Comparison of ENCODE assay signal across 10 cellular contexts in the genomic region with DNA sequence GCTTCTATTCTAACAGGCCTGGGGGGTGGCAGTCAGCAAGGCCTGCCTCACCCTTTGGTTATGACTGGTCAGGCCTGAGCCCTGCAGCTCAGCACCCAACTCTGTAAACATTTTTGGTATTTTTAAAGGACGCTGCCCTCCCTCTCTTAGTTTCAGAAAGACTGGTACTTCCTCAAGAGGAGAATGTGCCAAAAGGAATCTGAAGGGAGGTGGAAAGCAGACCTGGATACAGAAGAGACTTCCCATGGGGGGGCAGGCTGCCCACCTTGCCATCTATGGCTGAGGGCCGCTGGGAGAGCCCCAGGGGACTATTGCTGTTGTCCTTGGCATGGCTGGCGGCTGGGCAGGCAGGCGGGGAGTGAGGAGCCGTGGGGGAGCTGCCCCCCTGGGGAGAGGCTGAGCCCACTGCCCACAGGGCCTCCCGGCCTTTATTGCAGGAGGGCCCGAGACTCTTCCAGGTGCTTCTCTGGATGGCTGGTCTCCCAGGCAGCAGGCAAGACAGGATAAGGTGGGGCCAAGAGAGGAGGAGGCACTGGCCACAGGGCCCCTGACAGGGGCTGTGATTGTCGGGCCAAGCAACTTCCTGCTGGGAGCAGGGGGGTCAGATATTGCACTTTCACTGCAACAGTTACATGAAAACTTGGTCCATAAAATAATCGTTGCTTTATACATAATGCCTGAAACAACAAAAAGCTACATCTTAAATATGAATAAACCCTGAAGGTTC. TPM values are rescaled to one million over a fixed set of nuclear protein-coding genes. Genes with fewer than 3 reads are reported as not detected.
A peak's percentile ranks its signal among the peaks of the same experiment; 100 is the strongest.
DNase-seq lines count a peak whose midpoint lies in the region; ATAC-seq and TF ChIP-seq lines count a peak whose summit lies in the region.
"Had no signal": no experiment of that assay in that cellular context is flagged by ENCODE, and none has a peak within 500 bp of the region (broad histone marks: within the 10 kb centered on the region; RNA-seq: fewer than 3 reads in every experiment).

No MANE protein-coding gene starts in this region.

- H3K4me3 Mint-ChIP-seq in T-helper 2 cell treated with Interferon-gamma antibody and Interleukin-4, amounts not matched to agents 5 μg/mL and 100 μg/mL, for 36 hours: peak overlapping the region; percentile 18
- peak overlapping the region; percentile 42 for H3K4me3 Mint-ChIP-seq in activated naive CD8-positive, alpha-beta T cell

- H3K9me3 ChIP-seq in liver (ENCODE audit: control insufficient read depth in 4 of 4, low read length in 3 of 4): no peaks in the 10 kb centered on the region
- H3K9me3 ChIP-seq: A549 had no signal

- H3K27ac ChIP-seq in liver (ENCODE audit: low read depth in 1 of 2, low read length in 2 of 2) (peak overlapping the region; percentile 68 to 79), substantia nigra (ENCODE audit: low read depth, low read length, poor library complexity, severe bottlenecking) (peak overlapping the region; percentile 64)

- H3K27me3 ChIP-seq in liver (ENCODE audit: control insufficient read depth in 4 of 4, insufficient read depth in 4 of 4, low read length in 3 of 4): no peaks in the 10 kb centered on the region

- H3K4me3 ChIP-seq in liver (ENCODE audit: low read depth in 1 of 3, low read length in 3 of 3): no peak overlapping the region
- H3K4me3 ChIP-seq: A549 had no signal

- TF ChIP-seq RAD21 in liver (IDR thresholded peaks at IDR 0.05): no peak

- peaks cover 11 to 38% (median 14%) of the 10 kb centered on the region in 4 donors for H3K36me3 ChIP-seq in liver (ENCODE audit: control insufficient read depth in 4 of 4, insufficient read depth in 3 of 4, low read depth in 1 of 4, low read length in 3 of 4)

- peak overlapping the region; percentile 22 for H3K27ac Mint-ChIP-seq in T-helper 2 cell treated with Interferon-gamma antibody and Interleukin-4, amounts not matched to agents 5 μg/mL and 100 μg/mL, for 36 hours
- H3K27ac Mint-ChIP-seq in activated naive CD8-positive, alpha-beta T cell: peak overlapping the region; percentile 66

- WGBS in liver: 59% methylated on average over 9 of the region's 9 CpGs

- TF ChIP-seq CTCF in liver (IDR thresholded peaks at IDR 0.05; ENCODE audit: low read depth, low read length, missing input control): no peak

- no peaks in the 10 kb centered on the region for H3K9me3 Mint-ChIP-seq in T-helper 2 cell treated with Interferon-gamma antibody and Interleukin-4, amounts not matched to agents 5 μg/mL and 100 μg/mL, for 36 hours
- no peaks in the 10 kb centered on the region for H3K9me3 Mint-ChIP-seq in activated naive CD8-positive, alpha-beta T cell (ENCODE audit: low read depth)

- no peak for ATAC-seq in HG02840 (IDR thresholded peaks at IDR 0.05; ENCODE audit: low FRiP score, unreplicated experiment)
- ATAC-seq: A549 had no signal

- H3K4me1 Mint-ChIP-seq in T-helper 2 cell treated with Interferon-gamma antibody and Interleukin-4, amounts not matched to agents 5 μg/mL and 100 μg/mL, for 36 hours (ENCODE audit: low read depth): peaks cover 24% of the 10 kb centered on the region
- peaks cover 35% of the 10 kb centered on the region for H3K4me1 Mint-ChIP-seq in activated naive CD8-positive, alpha-beta T cell (ENCODE audit: low read depth)

- H3K4me1 ChIP-seq in liver (ENCODE audit: control insufficient read depth in 4 of 4, insufficient read depth in 4 of 4, low read length in 3 of 4): peaks cover 8 to 74% (median 57%) of the 10 kb centered on the region in 4 donors

- no peak overlapping the region for H3K9ac ChIP-seq in liver (ENCODE audit: low read depth in 1 of 2, low read length in 2 of 2)

- H3K27me3 Mint-ChIP-seq in T-helper 2 cell treated with Interferon-gamma antibody and Interleukin-4, amounts not matched to agents 5 μg/mL and 100 μg/mL, for 36 hours (ENCODE audit: low read depth): no peaks in the 10 kb centered on the region
- H3K27me3 Mint-ChIP-seq in activated naive CD8-positive, alpha-beta T cell: no peaks in the 10 kb centered on the region

- peaks cover 22% of the 10 kb centered on the region for H3K36me3 Mint-ChIP-seq in T-helper 2 cell treated with Interferon-gamma antibody and Interleukin-4, amounts not matched to agents 5 μg/mL and 100 μg/mL, for 36 hours (ENCODE audit: low read depth)
- H3K36me3 Mint-ChIP-seq in activated naive CD8-positive, alpha-beta T cell: no peaks in the 10 kb centered on the region

- no peak for DNase-seq in T-helper 2 cell treated with Interferon-gamma antibody and Interleukin-4, amounts not matched to agents 5 μg/mL and 100 μg/mL, for 36 hours (ENCODE audit: low spot score)
- DNase-seq in T-helper 2 cell: no peak
- DNase-seq in substantia nigra (lab: John Stamatoyannopoulos, UW): peak in 3 of 49 donors; percentile 9 to 65 (median 10)
- DNase-seq in NCI-H526 (lab: John Stamatoyannopoulos, UW): no peak
- no peak for DNase-seq in MV-4-11 (lab: John Stamatoyannopoulos, UW)
- DNase-seq: NCI-H2081 had no signal

TF ChIP-seq in liver, 16 proteins besides CTCF, POLR2A, EP300 and RAD21:
- TF ChIP-seq YY1 (IDR thresholded peaks at IDR 0.05) (no peak), SP1 (IDR thresholded peaks at IDR 0.05) (no peak), FOXA1 (IDR thresholded peaks at IDR 0.05) (no peak), RXRA (IDR thresholded peaks at IDR 0.05) (no peak), HNF4A (conservative IDR thresholded peaks at IDR 0.05) (no peak), GABPA (IDR thresholded peaks at IDR 0.05 in 1 of 2, conservative IDR thresholded peaks at IDR 0.05 in 1 of 2) (no peak), JUND (IDR thresholded peaks at IDR 0.05) (no peak), NR2F2 (IDR thresholded peaks at IDR 0.05) (no peak), TAF1 (conservative IDR thresholded peaks at IDR 0.05) (no peak), FOXA2 (IDR thresholded peaks at IDR 0.05) (no peak), EGR1 (IDR thresholded peaks at IDR 0.05; ENCODE audit: low read depth in 2 of 2) (no peak), HNF4G (IDR thresholded peaks at IDR 0.05) (no peak)
- TF ChIP-seq, protein P1, sequence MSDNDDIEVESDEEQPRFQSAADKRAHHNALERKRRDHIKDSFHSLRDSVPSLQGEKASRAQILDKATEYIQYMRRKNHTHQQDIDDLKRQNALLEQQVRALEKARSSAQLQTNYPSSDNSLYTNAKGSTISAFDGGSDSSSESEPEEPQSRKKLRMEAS (IDR thresholded peaks at IDR 0.05): no peak
- TF ChIP-seq, protein P2, sequence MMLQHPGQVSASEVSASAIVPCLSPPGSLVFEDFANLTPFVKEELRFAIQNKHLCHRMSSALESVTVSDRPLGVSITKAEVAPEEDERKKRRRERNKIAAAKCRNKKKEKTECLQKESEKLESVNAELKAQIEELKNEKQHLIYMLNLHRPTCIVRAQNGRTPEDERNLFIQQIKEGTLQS (IDR thresholded peaks at IDR 0.05): no peak
- TF ChIP-seq, protein P3, sequence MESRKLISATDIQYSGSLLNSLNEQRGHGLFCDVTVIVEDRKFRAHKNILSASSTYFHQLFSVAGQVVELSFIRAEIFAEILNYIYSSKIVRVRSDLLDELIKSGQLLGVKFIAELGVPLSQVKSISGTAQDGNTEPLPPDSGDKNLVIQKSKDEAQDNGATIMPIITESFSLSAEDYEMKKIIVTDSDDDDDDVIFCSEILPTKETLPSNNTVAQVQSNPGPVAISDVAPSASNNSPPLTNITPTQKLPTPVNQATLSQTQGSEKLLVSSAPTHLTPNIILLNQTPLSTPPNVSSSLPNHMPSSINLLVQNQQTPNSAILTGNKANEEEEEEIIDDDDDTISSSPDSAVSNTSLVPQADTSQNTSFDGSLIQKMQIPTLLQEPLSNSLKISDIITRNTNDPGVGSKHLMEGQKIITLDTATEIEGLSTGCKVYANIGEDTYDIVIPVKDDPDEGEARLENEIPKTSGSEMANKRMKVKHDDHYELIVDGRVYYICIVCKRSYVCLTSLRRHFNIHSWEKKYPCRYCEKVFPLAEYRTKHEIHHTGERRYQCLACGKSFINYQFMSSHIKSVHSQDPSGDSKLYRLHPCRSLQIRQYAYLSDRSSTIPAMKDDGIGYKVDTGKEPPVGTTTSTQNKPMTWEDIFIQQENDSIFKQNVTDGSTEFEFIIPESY (IDR thresholded peaks at IDR 0.05): no peak
- TF ChIP-seq, protein P4, sequence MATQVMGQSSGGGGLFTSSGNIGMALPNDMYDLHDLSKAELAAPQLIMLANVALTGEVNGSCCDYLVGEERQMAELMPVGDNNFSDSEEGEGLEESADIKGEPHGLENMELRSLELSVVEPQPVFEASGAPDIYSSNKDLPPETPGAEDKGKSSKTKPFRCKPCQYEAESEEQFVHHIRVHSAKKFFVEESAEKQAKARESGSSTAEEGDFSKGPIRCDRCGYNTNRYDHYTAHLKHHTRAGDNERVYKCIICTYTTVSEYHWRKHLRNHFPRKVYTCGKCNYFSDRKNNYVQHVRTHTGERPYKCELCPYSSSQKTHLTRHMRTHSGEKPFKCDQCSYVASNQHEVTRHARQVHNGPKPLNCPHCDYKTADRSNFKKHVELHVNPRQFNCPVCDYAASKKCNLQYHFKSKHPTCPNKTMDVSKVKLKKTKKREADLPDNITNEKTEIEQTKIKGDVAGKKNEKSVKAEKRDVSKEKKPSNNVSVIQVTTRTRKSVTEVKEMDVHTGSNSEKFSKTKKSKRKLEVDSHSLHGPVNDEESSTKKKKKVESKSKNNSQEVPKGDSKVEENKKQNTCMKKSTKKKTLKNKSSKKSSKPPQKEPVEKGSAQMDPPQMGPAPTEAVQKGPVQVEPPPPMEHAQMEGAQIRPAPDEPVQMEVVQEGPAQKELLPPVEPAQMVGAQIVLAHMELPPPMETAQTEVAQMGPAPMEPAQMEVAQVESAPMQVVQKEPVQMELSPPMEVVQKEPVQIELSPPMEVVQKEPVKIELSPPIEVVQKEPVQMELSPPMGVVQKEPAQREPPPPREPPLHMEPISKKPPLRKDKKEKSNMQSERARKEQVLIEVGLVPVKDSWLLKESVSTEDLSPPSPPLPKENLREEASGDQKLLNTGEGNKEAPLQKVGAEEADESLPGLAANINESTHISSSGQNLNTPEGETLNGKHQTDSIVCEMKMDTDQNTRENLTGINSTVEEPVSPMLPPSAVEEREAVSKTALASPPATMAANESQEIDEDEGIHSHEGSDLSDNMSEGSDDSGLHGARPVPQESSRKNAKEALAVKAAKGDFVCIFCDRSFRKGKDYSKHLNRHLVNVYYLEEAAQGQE (IDR thresholded peaks at IDR 0.05): no peak
TF ChIP-seq in liver: peak in this region for 0.

RNA-seq across cellular contexts. Expression of a gene that starts 3.5 kb away (rescaled TPM):
- total RNA-seq in liver: 10 to 100 TPM; 59.2 to 71.8 TPM
- polyA plus RNA-seq in liver: 100 to 1,000 TPM; 171 to 187 TPM

RNA-seq across cellular contexts. Expression of a gene that starts 8.9 kb away (rescaled TPM):
- total RNA-seq in liver: 1 to 10 TPM; 8.0 to 9.2 TPM
- 10 to 100 TPM; 15.4 to 18.6 TPM for polyA plus RNA-seq in liver

RNA-seq across cellular contexts. Expression of a gene that starts 17.7 kb away (rescaled TPM):
- 1 to 10 TPM; 1.7 to 3.3 TPM for total RNA-seq in liver
- under 1 TPM; 0.29 to 0.90 TPM for polyA plus RNA-seq in liver
